In the genomic region with DNA sequence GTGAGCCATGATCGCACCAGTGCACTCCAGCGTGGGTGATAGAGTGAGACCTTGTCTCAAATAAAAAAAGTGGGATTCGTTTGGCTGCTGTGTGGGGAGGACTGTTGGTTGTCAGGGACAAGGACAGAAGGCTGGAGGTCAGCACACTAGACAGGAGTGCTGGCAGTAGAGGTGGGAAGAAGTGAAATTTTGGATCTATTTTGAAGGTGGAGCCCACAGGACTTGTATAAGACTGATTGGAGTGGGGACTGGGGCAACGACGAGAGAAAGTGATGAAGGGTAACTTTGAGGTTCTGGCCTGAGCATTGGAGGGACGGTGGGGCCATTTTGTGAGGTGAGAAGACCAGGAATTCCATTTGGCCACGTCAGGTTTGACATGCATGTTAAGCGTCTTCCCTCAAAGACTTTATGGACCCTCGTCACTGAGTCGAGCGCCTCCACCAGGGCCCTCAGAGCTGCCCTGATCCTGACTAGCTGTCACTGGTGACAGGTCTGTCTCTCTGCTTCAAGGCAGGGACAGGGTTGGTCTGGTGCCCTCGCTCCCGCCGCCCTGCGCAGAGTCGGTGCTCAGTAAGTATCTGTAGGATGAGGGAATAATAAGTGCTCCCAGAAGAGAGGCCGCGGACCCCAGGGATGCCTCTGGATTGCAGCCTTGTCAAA, we compare ENCODE assay signal across 9 cellular contexts. TPM values are rescaled to one million over a fixed set of nuclear protein-coding genes. Genes with fewer than 3 reads are reported as not detected.
DNase-seq lines count a peak whose midpoint lies in the region; ATAC-seq, FAIRE-seq and TF ChIP-seq lines count a peak whose summit lies in the region.
"Had no signal": no experiment of that assay in that cellular context is flagged by ENCODE, and none has a peak within 500 bp of the region (broad histone marks: within the 10 kb centered on the region; RNA-seq: fewer than 3 reads in every experiment).

No MANE protein-coding gene starts in this region.

- TF ChIP-seq POLR2A in suprapubic skin (IDR thresholded peaks at IDR 0.05): no peak

- no peak for TF ChIP-seq EP300 in suprapubic skin (IDR thresholded peaks at IDR 0.05)

- WGBS in suprapubic skin: 14% methylated on average over 18 of the region's 18 CpGs

- H3K4me2 ChIP-seq in keratinocyte (ENCODE audit: control insufficient read depth, extremely low read depth, insufficient read depth, low read depth, low read length): peak overlapping the region; percentile 74

- H3K27ac Mint-ChIP-seq in activated naive CD8-positive, alpha-beta T cell treated with anti-CD3 and anti-CD28 coated beads, Interleukin-2, amount 10 ng/mL, durations not matched to agents 7 days and 5 days: peak overlapping the region; percentile 88

- DNase-seq in Daoy (ENCODE audit: low read depth) (peak; percentile 68), keratinocyte (ENCODE audit: low read depth, low spot score) (no peak), suprapubic skin (ENCODE audit: low spot score in 2 of 2) (peak in 1 of 2 donors; percentile 75), medulla oblongata (ENCODE audit: extremely low spot score) (no peak), COLO668 (lab: John Stamatoyannopoulos, UW; ENCODE audit: unreplicated experiment) (no peak)
- no peak for DNase-seq in activated naive CD8-positive, alpha-beta T cell treated with anti-CD3 and anti-CD28 coated beads, Interleukin-2, amount 10 ng/mL, durations not matched to agents 7 days and 5 days

- no peaks in the 10 kb centered on the region for H3K9me3 ChIP-seq in HUES6 (ENCODE audit: control insufficient read depth, insufficient read depth, low read depth, low read length)
- no peaks in the 10 kb centered on the region for H3K9me3 ChIP-seq in keratinocyte (ENCODE audit: control insufficient read depth, low read depth, low read length)
- H3K9me3 ChIP-seq in suprapubic skin: no peaks in the 10 kb centered on the region

- peak overlapping the region; percentile 90 for H3K4me3 Mint-ChIP-seq in activated naive CD8-positive, alpha-beta T cell treated with anti-CD3 and anti-CD28 coated beads, Interleukin-2, amount 10 ng/mL, durations not matched to agents 7 days and 5 days

- no peaks in the 10 kb centered on the region for H3K9me1 ChIP-seq in keratinocyte (ENCODE audit: control insufficient read depth, extremely low read depth, insufficient read depth, low read length)

- no peaks in the 10 kb centered on the region for H4K20me1 ChIP-seq in keratinocyte (ENCODE audit: control insufficient read depth, extremely low read depth, insufficient read depth, low read length)

- H3K4me3 ChIP-seq in HUES6 (ENCODE audit: low read depth, low read length): peak overlapping the region; percentile 94
- peak overlapping the region; percentile 55 to 85 (median 69) for H3K4me3 ChIP-seq in keratinocyte (ENCODE audit: control insufficient read depth in 2 of 3, extremely low read depth in 1 of 3, insufficient read depth in 2 of 3, low read depth in 1 of 3, low read length in 3 of 3)
- peak overlapping the region; percentile 84 for H3K4me3 ChIP-seq in suprapubic skin

- ATAC-seq in activated naive CD8-positive, alpha-beta T cell treated with anti-CD3 and anti-CD28 coated beads, Interleukin-2, amount 10 ng/mL, durations not matched to agents 7 days and 5 days (ENCODE audit: low read depth): no peak
- ATAC-seq in GM19035 (IDR thresholded peaks at IDR 0.05; ENCODE audit: unreplicated experiment): no peak

- H3K9ac ChIP-seq in HUES6 (ENCODE audit: low read length) (peak overlapping the region; percentile 65), keratinocyte (ENCODE audit: control insufficient read depth, extremely low read depth, insufficient read depth, low read length) (peak overlapping the region; percentile 84)

- peaks cover 41% of the 10 kb centered on the region for H3K79me2 ChIP-seq in keratinocyte (ENCODE audit: control insufficient read depth, insufficient read depth, low read length)

- H3K27me3 ChIP-seq in HUES6 (ENCODE audit: control insufficient read depth, insufficient read depth, low read length) (peaks cover 10% of the 10 kb centered on the region), keratinocyte (ENCODE audit: control insufficient read depth, extremely low read depth, insufficient read depth, low read length) (no peaks in the 10 kb centered on the region), suprapubic skin (no peaks in the 10 kb centered on the region)

- H3K4me1 ChIP-seq in HUES6 (ENCODE audit: control insufficient read depth, insufficient read depth, low read length) (peaks cover 5% of the 10 kb centered on the region; the same call in 1 of the 2 replicates), keratinocyte (ENCODE audit: control insufficient read depth, extremely low read depth, insufficient read depth, low read length) (peaks cover 10% of the 10 kb centered on the region), suprapubic skin (peaks cover 22% of the 10 kb centered on the region)

- no peaks in the 10 kb centered on the region for H3K27me3 Mint-ChIP-seq in activated naive CD8-positive, alpha-beta T cell treated with anti-CD3 and anti-CD28 coated beads, Interleukin-2, amount 10 ng/mL, durations not matched to agents 7 days and 5 days

- peak overlapping the region; percentile 64 for H2AFZ ChIP-seq in keratinocyte (ENCODE audit: control insufficient read depth, low read length)

- dilution Hi-C loops in keratinocyte (cut with MboI; ENCODE audit: extremely low pct_ligation_motif_present, low sequenced_read_pairs): no loop called here

- H3K4me1 Mint-ChIP-seq in activated naive CD8-positive, alpha-beta T cell treated with anti-CD3 and anti-CD28 coated beads, Interleukin-2, amount 10 ng/mL, durations not matched to agents 7 days and 5 days: peaks cover 23% of the 10 kb centered on the region

- H3K27ac ChIP-seq in HUES6 (ENCODE audit: low read depth, low read length): no peak overlapping the region
- H3K27ac ChIP-seq in keratinocyte (ENCODE audit: control insufficient read depth, insufficient read depth, low read length): peak overlapping the region; percentile 65
- H3K27ac ChIP-seq in suprapubic skin: peak overlapping the region; percentile 74

- POLR2A ChIA-PET in activated naive CD8-positive, alpha-beta T cell treated with anti-CD3 and anti-CD28 coated beads, Interleukin-2, amount 10 ng/mL, durations not matched to agents 7 days and 5 days (lab: Charles Lee): interaction anchor here (0.7 to 1.0 kb wide), 2 partner anchors 11 to 15 kb away, joined by 4 read pairs; no protein-coding TSS in a partner anchor

- no peaks in the 10 kb centered on the region for H3K9me3 Mint-ChIP-seq in activated naive CD8-positive, alpha-beta T cell treated with anti-CD3 and anti-CD28 coated beads, Interleukin-2, amount 10 ng/mL, durations not matched to agents 7 days and 5 days

- TF ChIP-seq CTCF in keratinocyte (optimal IDR thresholded peaks at IDR 0.05 in 1 of 3, IDR thresholded peaks at IDR 0.05 in 1 of 3, conservative IDR thresholded peaks at IDR 0.05 in 1 of 3; ENCODE audit: extremely low read depth in 1 of 3, insufficient read depth in 2 of 3, low read length in 3 of 3) (peak in 2 of 3 experiments; percentile 8 to 23), suprapubic skin (IDR thresholded peaks at IDR 0.05) (no peak)

- H3K36me3 ChIP-seq in HUES6 (ENCODE audit: control insufficient read depth, insufficient read depth, low read length) (peaks cover 10% of the 10 kb centered on the region; the same call in 1 of the 2 replicates), keratinocyte (ENCODE audit: control insufficient read depth in 2 of 2, extremely low read depth in 1 of 2, insufficient read depth in 2 of 2, low read length in 2 of 2) (peaks cover 11 to 17% of the 10 kb centered on the region in 2 experiments), suprapubic skin (peaks cover 22% of the 10 kb centered on the region)

- no peak for FAIRE-seq in keratinocyte (lab: Jason Lieb, UNC)

- H3K36me3 Mint-ChIP-seq in activated naive CD8-positive, alpha-beta T cell treated with anti-CD3 and anti-CD28 coated beads, Interleukin-2, amount 10 ng/mL, durations not matched to agents 7 days and 5 days: peaks cover 2% of the 10 kb centered on the region

RNA-seq across cellular contexts. Expression of gene CTU1, which starts 0.7 kb away (rescaled TPM):
- 19.5 and 32.4 TPM in 2 replicates for total RNA-seq in Daoy (2014; rRNA removed; shearing (Covaris generic))
- total RNA-seq in activated naive CD8-positive, alpha-beta T cell treated with anti-CD3 and anti-CD28 coated beads, Interleukin-2, amount 10 ng/mL, durations not matched to agents 7 days and 5 days: 10 to 100 TPM in 1 of 2 experiments, 1 to 10 TPM in 1; 9.4 to 10.1 TPM
- 1.9 to 3.9 TPM (median 2.3 TPM) in 3 replicates for polyA plus RNA-seq in keratinocyte
- polyA plus RNA-seq in keratinocyte (2011; ENCODE audit: low read depth): 0.79 TPM
- 0.81 and 2.8 TPM in 2 replicates for polyA plus RNA-seq in keratinocyte (2011; cell fraction: cytosol; rRNA removed)
- 3.5 and 5.2 TPM in 2 replicates for polyA plus RNA-seq in keratinocyte (2011; cell fraction: nucleus; rRNA removed)
- 4.1 and 4.5 TPM in 2 replicates for polyA plus RNA-seq in keratinocyte (2012; ENCODE audit: low replicate concordance)
- 1.5 to 2.0 TPM (median 1.6 TPM) in 3 replicates for polyA minus RNA-seq in keratinocyte
- polyA minus RNA-seq in keratinocyte (2011; cell fraction: cytosol; rRNA and poly(A)+ RNA removed): 8.6 TPM
- 2.6 and 4.5 TPM in 2 replicates for polyA minus RNA-seq in keratinocyte (2011; cell fraction: nucleus; rRNA and poly(A)+ RNA removed)
- 10 to 100 TPM in 3 of 4 donors, 1 to 10 TPM in 1; 7.7 to 14.6 (median 12.9) TPM for total RNA-seq in suprapubic skin

RNA-seq across cellular contexts. Expression of gene SIGLEC9, which starts 17.2 kb away (rescaled TPM):
- total RNA-seq in Daoy (2014; rRNA removed; shearing (Covaris generic)): not detected in 2 replicates
- 1 to 10 TPM; 1.3 to 2.0 TPM for total RNA-seq in activated naive CD8-positive, alpha-beta T cell treated with anti-CD3 and anti-CD28 coated beads, Interleukin-2, amount 10 ng/mL, durations not matched to agents 7 days and 5 days
- polyA plus RNA-seq in keratinocyte: not detected in 3 replicates
- not detected for polyA plus RNA-seq in keratinocyte (2011; ENCODE audit: low read depth)
- not detected in 2 replicates for polyA plus RNA-seq in keratinocyte (2011; cell fraction: cytosol; rRNA removed)
- polyA plus RNA-seq in keratinocyte (2011; cell fraction: nucleus; rRNA removed): not detected in 2 replicates
- not detected in 2 replicates for polyA plus RNA-seq in keratinocyte (2012; ENCODE audit: low replicate concordance)
- not detected in 3 replicates for polyA minus RNA-seq in keratinocyte
- polyA minus RNA-seq in keratinocyte (2011; cell fraction: cytosol; rRNA and poly(A)+ RNA removed): not detected
- polyA minus RNA-seq in keratinocyte (2011; cell fraction: nucleus; rRNA and poly(A)+ RNA removed): 0.21 TPM in 1 of 2 replicates, not detected in the other
- total RNA-seq in suprapubic skin: 1 to 10 TPM in 1 of 4 donors, under 1 TPM in 2, not detected in 1; 0.68 to 1.3 (median 0.83) TPM

RNA-seq across cellular contexts. Expression of gene KLK14, which starts 24.8 kb away (rescaled TPM):
- total RNA-seq in Daoy (2014; rRNA removed; shearing (Covaris generic)): not detected in 2 replicates
- total RNA-seq in activated naive CD8-positive, alpha-beta T cell treated with anti-CD3 and anti-CD28 coated beads, Interleukin-2, amount 10 ng/mL, durations not matched to agents 7 days and 5 days: under 1 TPM; 0.72 to 0.91 TPM
- polyA plus RNA-seq in keratinocyte: 0.05 to 0.63 TPM (median 0.10 TPM) in 3 replicates
- polyA plus RNA-seq in keratinocyte (2011; ENCODE audit: low read depth): 2.6 TPM
- polyA plus RNA-seq in keratinocyte (2011; cell fraction: cytosol; rRNA removed): 0.17 and 0.33 TPM in 2 replicates
- polyA plus RNA-seq in keratinocyte (2011; cell fraction: nucleus; rRNA removed): 0.37 and 0.45 TPM in 2 replicates
- 0.73 and 11.4 TPM in 2 replicates for polyA plus RNA-seq in keratinocyte (2012; ENCODE audit: low replicate concordance)
- polyA minus RNA-seq in keratinocyte: 0.23 to 0.46 TPM in 2 of 3 replicates, not detected in the other
- polyA minus RNA-seq in keratinocyte (2011; cell fraction: cytosol; rRNA and poly(A)+ RNA removed): not detected
- polyA minus RNA-seq in keratinocyte (2011; cell fraction: nucleus; rRNA and poly(A)+ RNA removed): not detected in 2 replicates
- 10 to 100 TPM in 1 of 4 donors, 1 to 10 TPM in 3; 3.8 to 22.8 (median 5.2) TPM for total RNA-seq in suprapubic skin

RNA-seq across cellular contexts. Expression of gene SIGLEC7, which starts 34.6 kb away (rescaled TPM):
- total RNA-seq in Daoy (2014; rRNA removed; shearing (Covaris generic)): not detected in 2 replicates
- total RNA-seq in activated naive CD8-positive, alpha-beta T cell treated with anti-CD3 and anti-CD28 coated beads, Interleukin-2, amount 10 ng/mL, durations not matched to agents 7 days and 5 days: under 1 TPM; 0.33 to 0.40 TPM
- polyA plus RNA-seq in keratinocyte: not detected in 3 replicates
- polyA plus RNA-seq in keratinocyte (2011; ENCODE audit: low read depth): not detected
- not detected in 2 replicates for polyA plus RNA-seq in keratinocyte (2011; cell fraction: cytosol; rRNA removed)
- not detected in 2 replicates for polyA plus RNA-seq in keratinocyte (2011; cell fraction: nucleus; rRNA removed)
- polyA plus RNA-seq in keratinocyte (2012; ENCODE audit: low replicate concordance): not detected in 2 replicates
- not detected in 3 replicates for polyA minus RNA-seq in keratinocyte
- polyA minus RNA-seq in keratinocyte (2011; cell fraction: cytosol; rRNA and poly(A)+ RNA removed): not detected
- polyA minus RNA-seq in keratinocyte (2011; cell fraction: nucleus; rRNA and poly(A)+ RNA removed): not detected in 2 replicates
- not detected for total RNA-seq in suprapubic skin
- total RNA-seq: T-helper 2 cell treated with Interferon-gamma antibody and Interleukin-4, amounts not matched to agents 100 ng/mL and 5 ng/mL, for 36 hours had no signal

RNA-seq across cellular contexts. Expression of gene KLK13, which starts 42.6 kb away (rescaled TPM):
- total RNA-seq in Daoy (2014; rRNA removed; shearing (Covaris generic)): not detected in 2 replicates
- total RNA-seq in activated naive CD8-positive, alpha-beta T cell treated with anti-CD3 and anti-CD28 coated beads, Interleukin-2, amount 10 ng/mL, durations not matched to agents 7 days and 5 days: not detected
- polyA plus RNA-seq in keratinocyte: 2.0 to 4.4 TPM (median 2.8 TPM) in 3 replicates
- 8.8 TPM for polyA plus RNA-seq in keratinocyte (2011; ENCODE audit: low read depth)
- 4.4 and 6.1 TPM in 2 replicates for polyA plus RNA-seq in keratinocyte (2011; cell fraction: cytosol; rRNA removed)
- polyA plus RNA-seq in keratinocyte (2011; cell fraction: nucleus; rRNA removed): 5.7 and 8.5 TPM in 2 replicates
- 2.1 and 12.8 TPM in 2 replicates for polyA plus RNA-seq in keratinocyte (2012; ENCODE audit: low replicate concordance)
- polyA minus RNA-seq in keratinocyte: 1.9 to 5.5 TPM (median 4.8 TPM) in 3 replicates
- 3.3 TPM for polyA minus RNA-seq in keratinocyte (2011; cell fraction: cytosol; rRNA and poly(A)+ RNA removed)
- 1.0 and 3.7 TPM in 2 replicates for polyA minus RNA-seq in keratinocyte (2011; cell fraction: nucleus; rRNA and poly(A)+ RNA removed)
- total RNA-seq in suprapubic skin: 10 to 100 TPM in 3 of 4 donors, 1 to 10 TPM in 1; 6.6 to 23.5 (median 16.5) TPM
- total RNA-seq: T-helper 2 cell treated with Interferon-gamma antibody and Interleukin-4, amounts not matched to agents 100 ng/mL and 5 ng/mL, for 36 hours had no signal

Comparison
In these comparisons a context has a peak if more than half of its experiments do, and no peak if none do; other contexts are left out.
1. CTCF ChIP-seq: peak in keratinocyte (2 of 3); none in suprapubic skin (0 of 2).
2. Peak in every context shown above with its lines, with median percentiles within 50 percentile points of each other: H3K4me3 ChIP-seq.